23 cellular contexts compared by ENCODE assay signal in genomic region chr9:69273162-69273561, GRCh38. TPM values are rescaled to one million over a fixed set of nuclear protein-coding genes. Genes with fewer than 3 reads are reported as not detected.
"Had no signal": no experiment of that assay in that cellular context is flagged by ENCODE, and none has a peak within 500 bp of the region (broad histone marks: within the 10 kb centered on the region; RNA-seq: fewer than 3 reads in every experiment).

No MANE protein-coding gene starts in this region.

- H3K79me2 ChIP-seq: hepatocyte had no signal

- H3K4me1 Mint-ChIP-seq: memory B cell, T-cell had no signal

- H3K36me3 Mint-ChIP-seq: memory B cell; natural killer cell treated with Interleukin-12 subunit alpha and Interleukin-12 subunit beta and Interleukin-15 and Interleukin-18, amount 100 ng/mL, for 72 hours; T-cell had no signal

- DNase-seq: activated CD4-positive, alpha-beta T cell treated with anti-CD3 and anti-CD28 coated beads for 1 hour; activated CD4-positive, alpha-beta T cell treated with anti-CD3 and anti-CD28 coated beads, Interleukin-2, amount 50 U/mL, for 4 hours; activated naive CD4-positive, alpha-beta T cell treated with anti-CD3 and anti-CD28 coated beads for 36 hours; activated T-cell treated with anti-CD3 and anti-CD28 coated beads for 4 hours; dermis blood vessel endothelial cell; effector memory CD8-positive, alpha-beta T cell; islet precursor cell; sigmoid colon; stimulated activated CD4-positive, alpha-beta T cell treated with anti-CD3 and anti-CD28 coated beads, Interleukin-2, amount 100 ng/mL, for 48 hours; stimulated activated naive B cell treated with anti-CD40 and anti-IgM and Interleukin-4, amounts not matched to agents 10 μg/mL and 1 μg/mL and 100 μg/mL, for 72 hours; T-cell; T1000 had no signal

- H3K27me3 Mint-ChIP-seq: progenitor cell of endocrine pancreas had no signal

- H3K4me2 ChIP-seq: hepatocyte had no signal

- FAIRE-seq: frontal cortex had no signal

- H3K4me3 ChIP-seq: ascending aorta, breast epithelium, hepatocyte, sigmoid colon, tibial nerve, vagina had no signal

- H3K4me3 Mint-ChIP-seq: activated naive CD4-positive, alpha-beta T cell treated with anti-CD3 and anti-CD28 coated beads for 36 hours; effector memory CD8-positive, alpha-beta T cell; memory B cell; natural killer cell treated with Interleukin-12 subunit alpha and Interleukin-12 subunit beta and Interleukin-15 and Interleukin-18, amount 100 ng/mL, for 72 hours; stimulated activated naive B cell treated with anti-CD40 and anti-IgM and Interleukin-4, amounts not matched to agents 10 μg/mL and 1 μg/mL and 100 μg/mL, for 72 hours; T-cell had no signal

- H3K36me3 ChIP-seq: ascending aorta, breast epithelium, sigmoid colon, tibial nerve, vagina had no signal

- H3K4me1 ChIP-seq: ascending aorta, breast epithelium, sigmoid colon, tibial nerve, vagina had no signal

- H2AFZ ChIP-seq: hepatocyte had no signal

- ATAC-seq: effector memory CD8-positive, alpha-beta T cell; left lobe of liver; natural killer cell treated with Interleukin-12 subunit alpha and Interleukin-12 subunit beta and Interleukin-15 and Interleukin-18, amount 100 ng/mL, for 72 hours; T-cell had no signal

- H3K27ac Mint-ChIP-seq: activated naive CD4-positive, alpha-beta T cell treated with anti-CD3 and anti-CD28 coated beads for 36 hours; effector memory CD8-positive, alpha-beta T cell; memory B cell; natural killer cell treated with Interleukin-12 subunit alpha and Interleukin-12 subunit beta and Interleukin-15 and Interleukin-18, amount 100 ng/mL, for 72 hours; progenitor cell of endocrine pancreas; stimulated activated naive B cell treated with anti-CD40 and anti-IgM and Interleukin-4, amounts not matched to agents 10 μg/mL and 1 μg/mL and 100 μg/mL, for 72 hours; T-cell had no signal

- H3K27me3 ChIP-seq: ascending aorta, breast epithelium, hepatocyte, sigmoid colon, tibial nerve, vagina had no signal

- H3K27ac ChIP-seq: ascending aorta, breast epithelium, epithelial cell of prostate, hepatocyte, tibial nerve, vagina had no signal

- H3K9me3 ChIP-seq: ascending aorta, breast epithelium, sigmoid colon, vagina had no signal

RNA-seq across cellular contexts. Expression of gene ENTREP1, which starts 51.9 kb away (rescaled TPM):
- total RNA-seq: activated naive CD4-positive, alpha-beta T cell treated with anti-CD3 and anti-CD28 coated beads for 36 hours; natural killer cell treated with Interleukin-12 subunit alpha and Interleukin-12 subunit beta and Interleukin-15 and Interleukin-18, amount 100 ng/mL, for 72 hours had no signal
